10 cellular contexts compared by ENCODE assay signal in the genomic region with DNA sequence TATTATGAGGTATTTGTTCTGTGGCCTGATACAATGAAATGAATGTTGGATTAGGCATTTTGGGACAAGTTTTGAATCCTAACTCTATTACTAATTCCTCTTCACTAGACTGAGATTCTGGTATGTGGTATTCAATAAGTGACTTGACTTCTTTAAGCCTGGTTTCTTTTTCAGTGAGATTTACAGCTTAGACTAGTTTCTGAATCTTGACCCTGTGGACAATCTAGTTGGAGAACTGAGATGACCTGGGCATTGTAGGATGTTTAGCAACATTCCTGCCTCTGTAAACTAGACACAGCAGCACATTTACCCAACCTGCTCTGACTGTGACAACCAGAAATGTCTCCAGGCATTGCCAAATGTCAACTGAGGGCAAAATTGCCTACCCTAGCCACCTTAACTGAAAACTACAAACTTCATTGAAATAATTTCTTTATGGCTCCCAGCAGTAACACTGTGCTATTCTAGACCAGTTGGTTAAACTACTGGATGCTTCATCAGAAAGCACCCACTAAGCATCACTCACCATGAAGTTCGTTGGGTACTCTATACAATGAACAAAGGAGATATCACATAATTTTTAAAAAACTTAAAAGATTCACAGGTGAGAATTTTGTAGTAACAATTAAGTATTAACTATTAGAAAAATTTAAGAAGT. TPM values are rescaled to one million over a fixed set of nuclear protein-coding genes. Genes with fewer than 3 reads are reported as not detected.
DNase-seq lines count a peak whose midpoint lies in the region; ATAC-seq and TF ChIP-seq lines count a peak whose summit lies in the region.
"Had no signal": no experiment of that assay in that cellular context is flagged by ENCODE, and none has a peak within 500 bp of the region (broad histone marks: within the 10 kb centered on the region; RNA-seq: fewer than 3 reads in every experiment).

No MANE protein-coding gene starts in this region.

- H3K9me3 ChIP-seq in OCI-LY7 (ENCODE audit: low read length) (no peaks in the 10 kb centered on the region), mucosa of descending colon (no peaks in the 10 kb centered on the region)

- no peaks in the 10 kb centered on the region for H3K9me2 ChIP-seq in OCI-LY7 (ENCODE audit: insufficient read depth, low read length)

- BruUV-seq in OCI-LY7 (replicated peaks; lab: Mats Ljungman, UMichigan): no TSS peak

- DNase-seq in AG08395 (ENCODE audit: low spot score) (peak; percentile 35), OCI-LY7 (ENCODE audit: low spot score) (no peak), kidney glomerular epithelial cell (lab: John Stamatoyannopoulos, UW) (peak; percentile 22), NCI-H1092 treated with DMSO at 0.1 percent for 48 hours (lab: John Stamatoyannopoulos, UW) (no peak), mucosa of descending colon (no peak)
- no peak for DNase-seq in stimulated activated CD4-positive, alpha-beta T cell treated with anti-CD3 and anti-CD28 coated beads, Interleukin-2, amount 100 ng/mL, for 48 hours
- DNase-seq: DMS53, NCI-H187 treated with DMSO at 0.1 percent for 48 hours had no signal

- H3K4me3 ChIP-seq in OCI-LY7 (ENCODE audit: low read depth, low read length, poor library complexity, severe bottlenecking): peak overlapping the region; percentile 41
- no peak overlapping the region for H3K4me3 ChIP-seq in mucosa of descending colon

- H3K4me2 ChIP-seq in OCI-LY7 (ENCODE audit: low read length): peak overlapping the region; percentile 92

- peak; percentile 30 for ATAC-seq in GM18870 (IDR thresholded peaks at IDR 0.05; ENCODE audit: unreplicated experiment)
- ATAC-seq in mucosa of descending colon: no peak
- ATAC-seq in GM19324 (IDR thresholded peaks at IDR 0.05; ENCODE audit: low FRiP score, unreplicated experiment): no peak

- H3K79me2 ChIP-seq in OCI-LY7 (ENCODE audit: insufficient read depth, low read depth, low read length): peaks cover 100% of the 10 kb centered on the region

- intact Hi-C loops in OCI-LY7 (cut with micrococcal nuclease; ENCODE audit: unreplicated experiment) (loop anchor here (2.0 kb wide), 2 partner anchors 17 to 23 kb away; a partner anchor contains a TSS), mucosa of descending colon (cut with DNase I, micrococcal nuclease) (no loop called here)

- CTCF ChIA-PET in OCI-LY7 (lab: Charles Lee; ENCODE audit: unreplicated experiment): no interaction called here

- peaks cover 6% of the 10 kb centered on the region; the same call in 1 of the 2 replicates for H4K20me1 ChIP-seq in OCI-LY7 (ENCODE audit: insufficient read depth, low read length)

- H3K27ac ChIP-seq in OCI-LY7 (ENCODE audit: low read depth, low read length, poor library complexity, severe bottlenecking): peak overlapping the region; percentile 86

- TF ChIP-seq CTCF in OCI-LY7 (conservative IDR thresholded peaks at IDR 0.05; ENCODE audit: low read length) (no peak), mucosa of descending colon (IDR thresholded peaks at IDR 0.05) (no peak)

- H3K36me3 ChIP-seq in OCI-LY7 (ENCODE audit: insufficient read depth, low read length): peaks cover 46% of the 10 kb centered on the region; the same call in 1 of the 2 replicates
- no peaks in the 10 kb centered on the region for H3K36me3 ChIP-seq in mucosa of descending colon (ENCODE audit: low read depth)

- POLR2A ChIA-PET in OCI-LY7 (lab: Charles Lee): interaction anchor here (0.6 to 3.3 kb wide), 14 partner anchors 13 to 1384 kb away, joined by 3 to 35 read pairs (median 6); a partner anchor contains a TSS

- H2AFZ ChIP-seq in OCI-LY7 (ENCODE audit: low read length): no peak overlapping the region

- peaks cover 95% of the 10 kb centered on the region for H3K4me1 ChIP-seq in OCI-LY7 (ENCODE audit: insufficient read depth, low read length, poor library complexity, severe bottlenecking)
- peaks cover 6% of the 10 kb centered on the region for H3K4me1 ChIP-seq in mucosa of descending colon (ENCODE audit: low read depth)

RNA-seq across cellular contexts. Expression of a gene that starts 16.8 kb away (rescaled TPM):
- 161 and 177 TPM in 2 replicates for total RNA-seq in OCI-LY7 (2014; rRNA removed; shearing (Covaris generic))
- total RNA-seq in OCI-LY7 (2022): 241 and 264 TPM in 2 replicates
- total RNA-seq in mucosa of descending colon: 10 to 100 TPM; 17.9 to 29.4 (median 18.0) TPM

Comparison
In these comparisons a context has a peak if more than half of its experiments do, and no peak if none do; other contexts are left out.
1. DNase-seq: peak in AG08395 (single experiment) and kidney glomerular epithelial cell (single experiment); none in OCI-LY7 (single experiment), NCI-H1092 treated with DMSO at 0.1 percent for 48 hours (single experiment), mucosa of descending colon (0 of 3) and stimulated activated CD4-positive, alpha-beta T cell treated with anti-CD3 and anti-CD28 coated beads, Interleukin-2, amount 100 ng/mL, for 48 hours (0 of 2).
2. RNA of a gene that starts 16.8 kb away (total RNA-seq): 161 to 264 TPM in OCI-LY7; 17.9 to 29.4 TPM in mucosa of descending colon; every median in the first group is over 4 times any median in the second.